16 cellular contexts compared by ENCODE assay signal in genomic region chr20:2708665-2709064, GRCh38. TPM values are rescaled to one million over a fixed set of nuclear protein-coding genes. Genes with fewer than 3 reads are reported as not detected.
DNase-seq lines count a peak whose midpoint lies in the region; TF ChIP-seq lines count a peak whose summit lies in the region.
"Had no signal": no experiment of that assay in that cellular context is flagged by ENCODE, and none has a peak within 500 bp of the region (broad histone marks: within the 10 kb centered on the region; RNA-seq: fewer than 3 reads in every experiment).

No MANE protein-coding gene starts in this region.

- H3K27me3 ChIP-seq in WERI-Rb-1 (ENCODE audit: insufficient read depth, low read depth, severe bottlenecking) = no peaks in the 10 kb centered on the region
- peaks cover 69% of the 10 kb centered on the region for H3K27me3 ChIP-seq in neural progenitor cell
- H3K27me3 ChIP-seq: BE2C had no signal

- no peaks in the 10 kb centered on the region for H3K9me3 Mint-ChIP-seq in neural progenitor cell
- H3K9me3 Mint-ChIP-seq: CD4-positive, CD25-positive, alpha-beta regulatory T cell; GM23338 had no signal

- no peak for TF ChIP-seq CTCF in WERI-Rb-1 (IDR thresholded peaks at IDR 0.05; ENCODE audit: low read depth, low read length)
- TF ChIP-seq CTCF in neural progenitor cell (IDR thresholded peaks at IDR 0.05) = no peak

- H3K79me2 ChIP-seq in neural progenitor cell (ENCODE audit: low read depth) = no peaks in the 10 kb centered on the region

- peaks cover 7% of the 10 kb centered on the region for H3K4me1 Mint-ChIP-seq in neural progenitor cell
- H3K4me1 Mint-ChIP-seq: CD4-positive, CD25-positive, alpha-beta regulatory T cell had no signal

- H3K4me3 ChIP-seq in WERI-Rb-1 (ENCODE audit: low read depth, low read length) (no peak overlapping the region), neural progenitor cell (no peak overlapping the region)
- H3K4me3 ChIP-seq: GM23338 had no signal

- DNase-seq in EH (ENCODE audit: low read depth) (peak; percentile 9), WERI-Rb-1 (no peak), islet precursor cell (peak; percentile 38), neural progenitor cell (ENCODE audit: low spot score) (no peak), hippocampal formation (lab: John Stamatoyannopoulos, UW) (no peak), SW 1271 (lab: John Stamatoyannopoulos, UW) (no peak), NCI-H82 treated with DMSO at 0.1 percent for 48 hours (lab: John Stamatoyannopoulos, UW; ENCODE audit: unreplicated experiment) (no peak)
- DNase-seq: ACHN; BE2C; C1 segment of cervical spinal cord; Caco-2; CD4-positive, CD25-positive, alpha-beta regulatory T cell; DMS153; GF-D8; HCEC 1CT had no signal

- H3K9me3 ChIP-seq in WERI-Rb-1 (ENCODE audit: severe bottlenecking) (no peaks in the 10 kb centered on the region), neural progenitor cell (ENCODE audit: low read depth) (no peaks in the 10 kb centered on the region)
- H3K9me3 ChIP-seq: BE2C, Caco-2 had no signal

- no peak overlapping the region for H3K4me3 Mint-ChIP-seq in neural progenitor cell
- H3K4me3 Mint-ChIP-seq: CD4-positive, CD25-positive, alpha-beta regulatory T cell; GM23338 had no signal

- no peak overlapping the region for H2AFZ ChIP-seq in neural progenitor cell (replicated peaks)
- H2AFZ ChIP-seq: GM23338 had no signal

- no peak overlapping the region for H3K9ac ChIP-seq in neural progenitor cell

- H3K27ac ChIP-seq in WERI-Rb-1 (peak overlapping the region; percentile 89), neural progenitor cell (no peak overlapping the region)

- peaks cover 40% of the 10 kb centered on the region for H3K4me1 ChIP-seq in neural progenitor cell
- H3K4me1 ChIP-seq: BE2C, Caco-2 had no signal

- peaks cover 24% of the 10 kb centered on the region for H3F3A ChIP-seq in neural progenitor cell (ENCODE audit: low read depth)

- no peaks in the 10 kb centered on the region for H3K36me3 Mint-ChIP-seq in neural progenitor cell
- H3K36me3 Mint-ChIP-seq: CD4-positive, CD25-positive, alpha-beta regulatory T cell had no signal

- H3K36me3 ChIP-seq in WERI-Rb-1 = peaks cover 4% of the 10 kb centered on the region; the same call in 1 of the 2 replicates
- no peaks in the 10 kb centered on the region for H3K36me3 ChIP-seq in neural progenitor cell
- H3K36me3 ChIP-seq: BE2C had no signal

- H3K27ac Mint-ChIP-seq in neural progenitor cell = no peak overlapping the region
- H3K27ac Mint-ChIP-seq: CD4-positive, CD25-positive, alpha-beta regulatory T cell; GM23338 had no signal

- no peaks in the 10 kb centered on the region for H3K27me3 Mint-ChIP-seq in neural progenitor cell (ENCODE audit: insufficient read depth, low read depth)

- H4K20me1 ChIP-seq in neural progenitor cell (ENCODE audit: low read depth) = no peaks in the 10 kb centered on the region

- H3K4me2 ChIP-seq in neural progenitor cell = peak overlapping the region; percentile 51

RNA-seq across cellular contexts. Expression of gene EBF4, which starts 16.1 kb away (rescaled TPM):
- total RNA-seq in neural progenitor cell (ENCODE audit: low replicate concordance) = 1.9 and 2.5 TPM in 2 replicates

RNA-seq across cellular contexts. Expression of gene IDH3B, which starts 44.6 kb away (rescaled TPM):
- 94.3 and 111 TPM in 2 replicates for total RNA-seq in neural progenitor cell (ENCODE audit: low replicate concordance)

RNA-seq across cellular contexts. Expression of gene NOP56, which starts 56.2 kb away (rescaled TPM):
- total RNA-seq in neural progenitor cell (ENCODE audit: low replicate concordance) = 246 and 288 TPM in 2 replicates

Comparison
In these comparisons a context has a peak if more than half of its experiments do, and no peak if none do; other contexts are left out.
1. DNase-seq: peak in EH (single experiment) and islet precursor cell (single experiment); none in WERI-Rb-1 (single experiment), neural progenitor cell (single experiment), hippocampal formation (0 of 2), SW 1271 (0 of 2) and NCI-H82 treated with DMSO at 0.1 percent for 48 hours (single experiment).